Comparison of ENCODE assay signal across 16 cellular contexts in genomic region chr1:49435291-49435690, GRCh38.
"Had no signal": no experiment of that assay in that cellular context is flagged by ENCODE, and none has a peak within 500 bp of the region (broad histone marks: within the 10 kb centered on the region; RNA-seq: fewer than 3 reads in every experiment).

No MANE protein-coding gene starts in this region.

- H3K27me3 ChIP-seq: body of pancreas, transverse colon had no signal

- H3K9me3 ChIP-seq: lower lobe of right lung, transverse colon had no signal

- DNase-seq: activated B cell treated with CpG ODN at 0.5 μM for 24 hours; activated CD4-positive, alpha-beta T cell treated with anti-CD3 and anti-CD28 coated beads, Interleukin-2, amount 10 ng/mL, durations not matched to agents 24 days and 14 days; activated CD8-positive, alpha-beta memory T cell treated with anti-CD3 and anti-CD28 coated beads for 24 hours; activated naive CD4-positive, alpha-beta T cell treated with anti-CD3 and anti-CD28 coated beads for 36 hours; activated T-cell treated with anti-CD3 and anti-CD28 coated beads for 4 hours; body of pancreas; erythroblast; hypothalamus; left cardiac atrium; lower lobe of right lung; naive B cell; stimulated activated CD4-positive, alpha-beta T cell treated with anti-CD3 and anti-CD28 coated beads, Interleukin-2, amount 100 ng/mL, for 24 hours; stimulated activated naive B cell treated with anti-CD40 and anti-IgM and Interleukin-4, amounts not matched to agents 10 μg/mL and 1 μg/mL and 100 μg/mL, for 72 hours; transverse colon had no signal

- ATAC-seq: activated T-helper 17 cell treated with anti-CD3 and anti-CD28 coated beads, Interleukin-2, amount 50 U/mL, for 72 hours; body of pancreas; left cardiac atrium; lower lobe of right lung; sciatic nerve; stimulated activated naive B cell treated with anti-CD40 and anti-IgM and Interleukin-4, amounts not matched to agents 10 μg/mL and 1 μg/mL and 100 μg/mL, for 72 hours had no signal

- H3K36me3 ChIP-seq: lower lobe of right lung, transverse colon had no signal

- H3K4me1 ChIP-seq: body of pancreas, lower lobe of right lung, transverse colon had no signal

- H3K27ac ChIP-seq: body of pancreas, lower lobe of right lung, transverse colon had no signal

- H3K4me3 ChIP-seq: body of pancreas, lower lobe of right lung, transverse colon had no signal
